ENCODE assay signal across 16 cellular contexts in genomic region chr9:115229496-115229895, GRCh38.
"Had no signal": no experiment of that assay in that cellular context is flagged by ENCODE, and none has a peak within 500 bp of the region (broad histone marks: within the 10 kb centered on the region; RNA-seq: fewer than 3 reads in every experiment).

No MANE protein-coding gene starts in this region.

- H3K9me3 Mint-ChIP-seq: activated CD4-positive, alpha-beta T cell treated with anti-CD3 and anti-CD28 coated beads, Interleukin-2, amount 10 ng/mL, durations not matched to agents 7 days and 5 days; activated naive CD4-positive, alpha-beta T cell treated with anti-CD3 and anti-CD28 coated beads, Interleukin-2, amount 50 U/mL, for 72 hours; stimulated activated effector memory CD8-positive, alpha-beta T cell treated with anti-CD3 and anti-CD28 coated beads, Interleukin-12 subunit alpha, Interleukin-12 subunit beta, amount 100 ng/mL, for 72 hours; T-helper 1 cell treated with Interleukin-12 subunit alpha and Interleukin-12 subunit beta and Interleukin-4 antibody, amounts not matched to agents 30 μg/mL and 1 μg/mL, for 36 hours had no signal

- H3K4me3 Mint-ChIP-seq: activated CD4-positive, alpha-beta T cell treated with anti-CD3 and anti-CD28 coated beads, Interleukin-2, amount 10 ng/mL, durations not matched to agents 7 days and 5 days; immature natural killer cell; naive thymus-derived CD8-positive, alpha-beta T cell; stimulated activated effector memory CD8-positive, alpha-beta T cell treated with anti-CD3 and anti-CD28 coated beads, Interleukin-12 subunit alpha, Interleukin-12 subunit beta, amount 100 ng/mL, for 72 hours; T-helper 1 cell treated with Interleukin-12 subunit alpha and Interleukin-12 subunit beta and Interleukin-4 antibody, amounts not matched to agents 30 μg/mL and 1 μg/mL, for 36 hours had no signal

- DNase-seq: activated CD4-positive, alpha-beta T cell treated with anti-CD3 and anti-CD28 coated beads, Interleukin-2, amount 10 ng/mL, durations not matched to agents 7 days and 5 days; activated CD4-positive, CD25-positive, alpha-beta regulatory T cell; activated effector memory CD4-positive, alpha-beta T cell treated with Interleukin-2 at 50 U/mL for 16 hours; activated T-cell treated with anti-CD3 and anti-CD28 coated beads, Interleukin-2, amount 50 U/mL, for 1 hour; amniotic stem cell; immature natural killer cell; left colon; mucosa of descending colon; naive thymus-derived CD8-positive, alpha-beta T cell; posterior cingulate gyrus had no signal

- H3K4me3 ChIP-seq: mucosa of descending colon, right atrium auricular region, tibial nerve had no signal

- H3K36me3 ChIP-seq: neutrophil, right atrium auricular region, tibial nerve had no signal

- H3K27ac ChIP-seq: neutrophil, right atrium auricular region had no signal

- H3K9me3 ChIP-seq: mucosa of descending colon, neutrophil, right atrium auricular region, tibial nerve had no signal

- H3K4me1 Mint-ChIP-seq: activated CD4-positive, alpha-beta T cell treated with anti-CD3 and anti-CD28 coated beads, Interleukin-2, amount 10 ng/mL, durations not matched to agents 7 days and 5 days; immature natural killer cell; naive thymus-derived CD8-positive, alpha-beta T cell; stimulated activated effector memory CD8-positive, alpha-beta T cell treated with anti-CD3 and anti-CD28 coated beads, Interleukin-12 subunit alpha, Interleukin-12 subunit beta, amount 100 ng/mL, for 72 hours had no signal

- H3K4me1 ChIP-seq: right atrium auricular region had no signal

- ATAC-seq: activated naive CD4-positive, alpha-beta T cell treated with anti-CD3 and anti-CD28 coated beads, Interleukin-2, amount 50 U/mL, for 72 hours; left colon; mucosa of descending colon; naive thymus-derived CD8-positive, alpha-beta T cell; stimulated activated effector memory CD8-positive, alpha-beta T cell treated with anti-CD3 and anti-CD28 coated beads, Interleukin-12 subunit alpha, Interleukin-12 subunit beta, amount 100 ng/mL, for 72 hours had no signal

- H3K27me3 ChIP-seq: neutrophil, right atrium auricular region, tibial nerve had no signal

- H3K27ac Mint-ChIP-seq: activated CD4-positive, alpha-beta T cell treated with anti-CD3 and anti-CD28 coated beads, Interleukin-2, amount 10 ng/mL, durations not matched to agents 7 days and 5 days; activated naive CD4-positive, alpha-beta T cell treated with anti-CD3 and anti-CD28 coated beads, Interleukin-2, amount 50 U/mL, for 72 hours; immature natural killer cell; naive thymus-derived CD8-positive, alpha-beta T cell; stimulated activated effector memory CD8-positive, alpha-beta T cell treated with anti-CD3 and anti-CD28 coated beads, Interleukin-12 subunit alpha, Interleukin-12 subunit beta, amount 100 ng/mL, for 72 hours; T-helper 1 cell treated with Interleukin-12 subunit alpha and Interleukin-12 subunit beta and Interleukin-4 antibody, amounts not matched to agents 30 μg/mL and 1 μg/mL, for 36 hours had no signal
